Comparison of ENCODE assay signal across 16 cellular contexts in genomic region chr2:217913415-217913814, GRCh38.
DNase-seq lines count a peak whose midpoint lies in the region; ATAC-seq and TF ChIP-seq lines count a peak whose summit lies in the region.
"Had no signal": no experiment of that assay in that cellular context is flagged by ENCODE, and none has a peak within 500 bp of the region (broad histone marks: within the 10 kb centered on the region; RNA-seq: fewer than 3 reads in every experiment).

No MANE protein-coding gene starts in this region.

- H3K9me3 ChIP-seq in Peyer's patch: no peaks in the 10 kb centered on the region
- H3K9me3 ChIP-seq in esophagus squamous epithelium: no peaks in the 10 kb centered on the region
- H3K9me3 ChIP-seq in mucosa of rectum (ENCODE audit: control insufficient read depth in 2 of 2, low read length in 2 of 2): no peaks in the 10 kb centered on the region
- H3K9me3 ChIP-seq in subcutaneous abdominal adipose tissue (ENCODE audit: control insufficient read depth in 5 of 5, low read length in 5 of 5): no peaks in the 10 kb centered on the region
- no peaks in the 10 kb centered on the region for H3K9me3 ChIP-seq in OCI-LY7 (ENCODE audit: low read length)

- H3K9ac ChIP-seq in mucosa of rectum (ENCODE audit: low read depth in 1 of 2, low read length in 2 of 2) (no peak overlapping the region), subcutaneous abdominal adipose tissue (ENCODE audit: low read length in 5 of 5) (peak overlapping the region in 2 of 5 donors; percentile 57 to 84)

- CTCF ChIA-PET in OCI-LY7 (lab: Charles Lee; ENCODE audit: unreplicated experiment): no interaction called here

- H3K36me3 ChIP-seq in Peyer's patch (no peaks in the 10 kb centered on the region), esophagus squamous epithelium (peaks cover 0 to 10% (median 6%) of the 10 kb centered on the region in 3 donors), mucosa of rectum (ENCODE audit: control insufficient read depth in 2 of 2, insufficient read depth in 2 of 2, low read length in 2 of 2) (no peaks in the 10 kb centered on the region), subcutaneous abdominal adipose tissue (ENCODE audit: control insufficient read depth in 5 of 5, insufficient read depth in 5 of 5, low read length in 5 of 5) (peaks cover 0 to 57% (median 26%) of the 10 kb centered on the region in 5 donors), OCI-LY7 (ENCODE audit: insufficient read depth, low read length) (no peaks in the 10 kb centered on the region)

- WGBS in esophagus squamous epithelium, 2 donors: 50 to 68% methylated on average over 2 of the region's 2 CpGs

- TF ChIP-seq POLR2A in Peyer's patch (IDR thresholded peaks at IDR 0.05): no peak
- TF ChIP-seq POLR2A in esophagus squamous epithelium (IDR thresholded peaks at IDR 0.05): no peak

- no peak overlapping the region for H3K4me2 ChIP-seq in OCI-LY7 (ENCODE audit: low read length)

- H3K79me2 ChIP-seq in OCI-LY7 (ENCODE audit: insufficient read depth, low read depth, low read length): no peaks in the 10 kb centered on the region

- H4K20me1 ChIP-seq in OCI-LY7 (ENCODE audit: insufficient read depth, low read length): no peaks in the 10 kb centered on the region

- H3K4me1 ChIP-seq in Peyer's patch (peaks cover 0 to 74% (median 0%) of the 10 kb centered on the region in 4 donors), esophagus squamous epithelium (peaks cover 35 to 100% (median 97%) of the 10 kb centered on the region in 3 donors), mucosa of rectum (ENCODE audit: control insufficient read depth in 2 of 2, insufficient read depth in 2 of 2, low read length in 2 of 2) (peaks cover 18 to 32% of the 10 kb centered on the region in 2 donors), subcutaneous abdominal adipose tissue (ENCODE audit: control insufficient read depth in 5 of 5, insufficient read depth in 5 of 5, low read length in 5 of 5) (peaks cover 67 to 99% (median 98%) of the 10 kb centered on the region in 5 donors), OCI-LY7 (ENCODE audit: insufficient read depth, low read length, poor library complexity, severe bottlenecking) (no peaks in the 10 kb centered on the region)
- H3K4me1 ChIP-seq: foreskin keratinocyte had no signal

- H3K4me3 ChIP-seq in Peyer's patch (no peak overlapping the region), esophagus squamous epithelium (peak overlapping the region in 1 of 4 donors; percentile 29), mucosa of rectum (ENCODE audit: low read length in 2 of 2) (no peak overlapping the region), subcutaneous abdominal adipose tissue (ENCODE audit: low read depth in 1 of 5, low read length in 5 of 5) (peak overlapping the region in 1 of 5 donors; percentile 54), OCI-LY7 (ENCODE audit: low read depth, low read length, poor library complexity, severe bottlenecking) (no peak overlapping the region)

- no TSS peak for BruUV-seq in OCI-LY7 (replicated peaks; lab: Mats Ljungman, UMichigan)

- POLR2A ChIA-PET in OCI-LY7 (lab: Charles Lee): no interaction called here

- intact Hi-C loops in esophagus squamous epithelium (cut with DNase I): no loop called here
- intact Hi-C loops in OCI-LY7 (cut with micrococcal nuclease; ENCODE audit: unreplicated experiment): no loop called here

- ATAC-seq in HG02588 (IDR thresholded peaks at IDR 0.05; ENCODE audit: unreplicated experiment): no peak
- ATAC-seq: foreskin keratinocyte had no signal

- peak overlapping the region in 3 of 4 donors; percentile 17 to 92 (median 61) for H3K27ac ChIP-seq in Peyer's patch
- H3K27ac ChIP-seq in esophagus squamous epithelium: peak overlapping the region; percentile 72 to 95 (median 92)
- peak overlapping the region; percentile 57 to 71 for H3K27ac ChIP-seq in mucosa of rectum (ENCODE audit: low read depth in 2 of 2, low read length in 2 of 2)
- H3K27ac ChIP-seq in subcutaneous abdominal adipose tissue (ENCODE audit: low read depth, low read length): peak overlapping the region; percentile 99
- H3K27ac ChIP-seq in OCI-LY7 (ENCODE audit: low read depth, low read length, poor library complexity, severe bottlenecking): no peak overlapping the region
- H3K27ac ChIP-seq: foreskin keratinocyte had no signal

- no peak for DNase-seq in Peyer's patch
- DNase-seq in esophagus squamous epithelium (lab: John Stamatoyannopoulos, UW): no peak
- DNase-seq in HuH-7 (ENCODE audit: low spot score): no peak
- no peak for DNase-seq in HK-2 (ENCODE audit: unreplicated experiment)
- DNase-seq in OCI-LY7 (ENCODE audit: low spot score): no peak
- DNase-seq: DMS 273 treated with DMSO at 0.1 percent for 48 hours; effector CD4-positive, alpha-beta T cell; foreskin keratinocyte; islet precursor cell; MM.1S; NCI-H2171; stimulated activated CD4-positive, alpha-beta T cell treated with anti-CD3 and anti-CD28 coated beads, Interleukin-15, amount 100 ng/mL, for 24 hours; SW 1271 had no signal

- TF ChIP-seq CTCF in Peyer's patch (IDR thresholded peaks at IDR 0.05) (no peak), esophagus squamous epithelium (IDR thresholded peaks at IDR 0.05) (no peak), OCI-LY7 (conservative IDR thresholded peaks at IDR 0.05; ENCODE audit: low read length) (no peak)

- H2AFZ ChIP-seq in OCI-LY7 (ENCODE audit: low read length): no peak overlapping the region

- no peaks in the 10 kb centered on the region for H3K27me3 ChIP-seq in Peyer's patch
- H3K27me3 ChIP-seq in esophagus squamous epithelium: no peaks in the 10 kb centered on the region
- no peaks in the 10 kb centered on the region for H3K27me3 ChIP-seq in mucosa of rectum (ENCODE audit: control insufficient read depth in 2 of 2, insufficient read depth in 2 of 2, low read length in 2 of 2)
- H3K27me3 ChIP-seq in subcutaneous abdominal adipose tissue (ENCODE audit: control insufficient read depth in 5 of 5, insufficient read depth in 4 of 5, low read length in 5 of 5): no peaks in the 10 kb centered on the region

- no peaks in the 10 kb centered on the region for H3K9me2 ChIP-seq in OCI-LY7 (ENCODE audit: insufficient read depth, low read length)
